In the genomic region with DNA sequence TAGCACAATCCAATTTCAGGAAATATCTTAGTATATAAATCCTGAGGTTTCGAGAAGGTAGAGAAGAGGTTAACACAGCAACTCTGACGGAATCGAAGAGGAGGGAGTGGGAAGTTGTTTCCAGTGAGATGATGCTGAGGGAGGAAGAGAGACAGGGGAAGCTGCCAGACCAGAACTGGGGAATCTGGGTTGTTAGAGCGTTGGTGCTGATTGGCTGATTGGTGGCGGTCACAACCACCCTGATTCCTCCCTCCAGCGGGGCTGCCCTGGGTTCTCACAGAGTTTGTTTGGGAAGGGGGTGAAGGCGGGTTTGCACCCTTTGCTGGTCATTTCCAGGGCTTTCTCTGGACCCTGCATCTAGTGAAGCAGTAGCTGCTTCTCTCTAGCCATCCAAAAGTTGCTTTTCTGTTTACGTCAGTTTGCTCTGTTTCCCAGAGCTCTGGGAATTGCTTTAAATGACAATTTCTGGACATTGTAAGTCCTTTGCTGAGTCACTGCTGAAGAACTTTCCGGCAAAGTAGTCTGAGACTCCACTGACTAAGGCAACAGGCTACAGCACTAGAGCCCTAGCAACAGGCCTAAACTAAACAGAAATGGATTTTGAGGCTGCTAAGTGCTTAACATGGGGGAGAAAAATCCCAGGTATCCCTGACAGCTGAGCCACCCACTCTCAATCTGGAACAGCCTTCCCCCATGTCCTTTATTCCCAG, we compare ENCODE assay signal across 11 cellular contexts.
DNase-seq lines count a peak whose midpoint lies in the region; ATAC-seq, FAIRE-seq and TF ChIP-seq lines count a peak whose summit lies in the region.
"Had no signal": no experiment of that assay in that cellular context is flagged by ENCODE, and none has a peak within 500 bp of the region (broad histone marks: within the 10 kb centered on the region; RNA-seq: fewer than 3 reads in every experiment).

No MANE protein-coding gene starts in this region.

- H3K36me3 ChIP-seq in liver (ENCODE audit: control insufficient read depth in 4 of 4, insufficient read depth in 3 of 4, low read depth in 1 of 4, low read length in 3 of 4) (no peaks in the 10 kb centered on the region), HepG2 (replicated peaks in 1 of 2; ENCODE audit: control insufficient read depth in 1 of 2, insufficient read depth in 2 of 2, low read length in 2 of 2) (no peaks in the 10 kb centered on the region), muscle layer of duodenum (ENCODE audit: control insufficient read depth in 1 of 2, insufficient read depth in 2 of 2, low read length in 2 of 2) (no peaks in the 10 kb centered on the region), OCI-LY7 (ENCODE audit: insufficient read depth, low read length) (no peaks in the 10 kb centered on the region)

- no peak for FAIRE-seq in HepG2 (lab: Jason Lieb, UNC)
- FAIRE-seq: GM12891 had no signal

- H3K27me3 ChIP-seq in liver (ENCODE audit: control insufficient read depth in 4 of 4, insufficient read depth in 4 of 4, low read length in 3 of 4) (no peaks in the 10 kb centered on the region), HepG2 (ENCODE audit: control insufficient read depth in 1 of 2, insufficient read depth in 2 of 2, low read length in 2 of 2) (peaks cover 0 to 2% of the 10 kb centered on the region in 2 experiments; a peak in 1 of 5 replicates), muscle layer of duodenum (ENCODE audit: low read depth, low read length) (no peaks in the 10 kb centered on the region)

- H2AFZ ChIP-seq in HepG2 (ENCODE audit: low read length) (no peak overlapping the region), OCI-LY7 (ENCODE audit: low read length) (no peak overlapping the region)

- H3K9me3 ChIP-seq in liver (ENCODE audit: control insufficient read depth in 4 of 4, low read length in 3 of 4) (no peaks in the 10 kb centered on the region), HepG2 (ENCODE audit: low read length) (no peaks in the 10 kb centered on the region), muscle layer of duodenum (ENCODE audit: control insufficient read depth in 1 of 2, low read length in 2 of 2) (no peaks in the 10 kb centered on the region), OCI-LY7 (ENCODE audit: low read length) (no peaks in the 10 kb centered on the region)

- peak overlapping the region in 1 of 2 donors; percentile 51 for H3K27ac ChIP-seq in liver (ENCODE audit: low read depth in 1 of 2, low read length in 2 of 2)
- H3K27ac ChIP-seq in HepG2 (ENCODE audit: extremely low read length, insufficient read depth, low read length), result no peak overlapping the region
- H3K27ac ChIP-seq in muscle layer of duodenum (ENCODE audit: low read length), result peak overlapping the region; percentile 85
- H3K27ac ChIP-seq in OCI-LY7 (ENCODE audit: low read depth, low read length, poor library complexity, severe bottlenecking), result no peak overlapping the region

- in situ Hi-C loops in HepG2 (cut with HindIII; ENCODE audit: extremely low pct_ligation_motif_present, low pct_unique_long_range_greater_than_20kb), result no loop called here

- ATAC-seq in HepG2 (no peak), GM21447 (IDR thresholded peaks at IDR 0.05; ENCODE audit: unreplicated experiment) (no peak)

- CTCF ChIA-PET in HepG2 (lab: Yijun Ruan, JAX; ENCODE audit: low intra/inter-chr PET ratio, low total read pairs), result no interaction called here
- CTCF ChIA-PET in OCI-LY7 (lab: Charles Lee; ENCODE audit: unreplicated experiment), result interaction anchor here (0.6 to 0.9 kb wide), 2 partner anchors 13 to 35 kb away, joined by 3 read pairs; no protein-coding TSS in a partner anchor

- DNase-seq in HepG2 (ENCODE audit: low spot score) (no peak), fibroblast of mammary gland (ENCODE audit: low read depth) (peak; percentile 89), NCI-H1436 (lab: John Stamatoyannopoulos, UW) (no peak), OCI-LY7 (ENCODE audit: low spot score) (no peak), GM10266 (ENCODE audit: extremely low spot score) (no peak)
- DNase-seq: 8988T; NK-92 treated with Interleukin-12 subunit alpha and Interleukin-12 subunit beta, amount 100 ng/mL, for 24 hours had no signal

- no peaks in the 10 kb centered on the region for H3K9me2 ChIP-seq in OCI-LY7 (ENCODE audit: insufficient read depth, low read length)

- H3K9ac ChIP-seq in liver (ENCODE audit: low read depth in 1 of 2, low read length in 2 of 2), result no peak overlapping the region
- no peak overlapping the region for H3K9ac ChIP-seq in HepG2 (ENCODE audit: insufficient read depth, low read depth, low read length)

- BruUV-seq in HepG2 (replicated peaks; lab: Mats Ljungman, UMichigan) (no TSS peak), OCI-LY7 (replicated peaks; lab: Mats Ljungman, UMichigan) (no TSS peak)

- TF ChIP-seq CTCF in liver (IDR thresholded peaks at IDR 0.05; ENCODE audit: low read depth, low read length, missing input control), result no peak
- no peak for TF ChIP-seq CTCF in HepG2 (CRISPR knock-in tag; IDR thresholded peaks at IDR 0.05)
- TF ChIP-seq CTCF in fibroblast of mammary gland (conservative IDR thresholded peaks at IDR 0.05; ENCODE audit: control insufficient read depth, insufficient read depth, low read depth, low read length), result no peak
- no peak for TF ChIP-seq CTCF in OCI-LY7 (conservative IDR thresholded peaks at IDR 0.05; ENCODE audit: low read length)
- TF ChIP-seq CTCF in GM10266 (IDR thresholded peaks at IDR 0.05; ENCODE audit: control insufficient read depth, insufficient read depth, low read depth, missing control alignments), result no peak

- TF ChIP-seq RAD21 in liver (IDR thresholded peaks at IDR 0.05), result no peak
- no peak for TF ChIP-seq RAD21 in HepG2 (CRISPR knock-in tag; IDR thresholded peaks at IDR 0.05)

- WGBS in liver, result 66% methylated on average over 9 of the region's 9 CpGs
- WGBS in HepG2 (ENCODE audit: low lambda C conversion rate), result 29% methylated on average over 7 of the region's 9 CpGs

- H3K4me3 ChIP-seq in liver (ENCODE audit: low read depth in 1 of 3, low read length in 3 of 3) (no peak overlapping the region), HepG2 (replicated peaks in 1 of 3; ENCODE audit: insufficient read depth in 1 of 3, low read depth in 2 of 3, low read length in 3 of 3) (no peak overlapping the region), fibroblast of mammary gland (ENCODE audit: control insufficient read depth, low read depth, low read length) (peak overlapping the region; percentile 34), muscle layer of duodenum (ENCODE audit: low read depth in 1 of 2, low read length in 2 of 2) (peak overlapping the region in 1 of 2 donors; percentile 26), OCI-LY7 (ENCODE audit: low read depth, low read length, poor library complexity, severe bottlenecking) (no peak overlapping the region)

- no peak for TF ChIP-seq POLR2A in HepG2 (IDR thresholded peaks at IDR 0.05; ENCODE audit: insufficient read depth in 1 of 2, low read depth in 2 of 2, low read length in 2 of 2)

- TF ChIP-seq EP300 in HepG2 (IDR thresholded peaks at IDR 0.05; ENCODE audit: low read depth in 2 of 2, low read length in 2 of 2), result no peak
- TF ChIP-seq EP300 in HepG2 (CRISPR knock-in tag; IDR thresholded peaks at IDR 0.05; ENCODE audit: borderline replicate concordance), result no peak

- no peaks in the 10 kb centered on the region for H3K4me1 ChIP-seq in liver (ENCODE audit: control insufficient read depth in 4 of 4, insufficient read depth in 4 of 4, low read length in 3 of 4)
- no peaks in the 10 kb centered on the region for H3K4me1 ChIP-seq in HepG2 (ENCODE audit: insufficient read depth, low read length)
- peaks cover 8 to 34% of the 10 kb centered on the region in 2 donors for H3K4me1 ChIP-seq in muscle layer of duodenum (ENCODE audit: control insufficient read depth in 1 of 2, insufficient read depth in 2 of 2, low read length in 2 of 2)
- no peaks in the 10 kb centered on the region for H3K4me1 ChIP-seq in OCI-LY7 (ENCODE audit: insufficient read depth, low read length, poor library complexity, severe bottlenecking)

- H3K4me2 ChIP-seq in HepG2 (ENCODE audit: low read depth, low read length) (no peak overlapping the region), OCI-LY7 (ENCODE audit: low read length) (no peak overlapping the region)

- H3K79me2 ChIP-seq in HepG2 (ENCODE audit: insufficient read depth, low read length), result no peaks in the 10 kb centered on the region
- no peaks in the 10 kb centered on the region for H3K79me2 ChIP-seq in OCI-LY7 (ENCODE audit: insufficient read depth, low read depth, low read length)

- H4K20me1 ChIP-seq in HepG2 (ENCODE audit: insufficient read depth, low read length), result no peaks in the 10 kb centered on the region
- no peaks in the 10 kb centered on the region for H4K20me1 ChIP-seq in OCI-LY7 (ENCODE audit: insufficient read depth, low read length)

- POLR2A ChIA-PET in HepG2 (lab: Yijun Ruan, JAX), result no interaction called here
- POLR2A ChIA-PET in OCI-LY7 (lab: Charles Lee), result interaction anchor here (1.3 kb wide), 1 partner anchor 15 kb away, joined by 3 read pairs; no protein-coding TSS in a partner anchor

- intact Hi-C loops in HepG2 (cut with micrococcal nuclease; ENCODE audit: unreplicated experiment) (loop anchor here (10.0 kb wide), 1 partner anchor 61 kb away; no protein-coding TSS in a partner anchor), OCI-LY7 (cut with micrococcal nuclease; ENCODE audit: unreplicated experiment) (no loop called here)

TF ChIP-seq in liver, 16 proteins besides CTCF, POLR2A, EP300 and RAD21 (continues in another document):
- TF ChIP-seq TAF1 (conservative IDR thresholded peaks at IDR 0.05) (no peak), SP1 (IDR thresholded peaks at IDR 0.05) (no peak), FOXA1 (IDR thresholded peaks at IDR 0.05) (no peak), RXRA (IDR thresholded peaks at IDR 0.05) (no peak), YY1 (IDR thresholded peaks at IDR 0.05) (no peak)

TF ChIP-seq in HepG2, 621 proteins besides CTCF, POLR2A, EP300 and RAD21 (continues in another document):
- TF ChIP-seq ARNTL (CRISPR knock-in tag; IDR thresholded peaks at IDR 0.05) (no peak), KDM4B (CRISPR knock-in tag; IDR thresholded peaks at IDR 0.05) (no peak), RARA (CRISPR knock-in tag; IDR thresholded peaks at IDR 0.05) (no peak)
